In the genomic region with DNA sequence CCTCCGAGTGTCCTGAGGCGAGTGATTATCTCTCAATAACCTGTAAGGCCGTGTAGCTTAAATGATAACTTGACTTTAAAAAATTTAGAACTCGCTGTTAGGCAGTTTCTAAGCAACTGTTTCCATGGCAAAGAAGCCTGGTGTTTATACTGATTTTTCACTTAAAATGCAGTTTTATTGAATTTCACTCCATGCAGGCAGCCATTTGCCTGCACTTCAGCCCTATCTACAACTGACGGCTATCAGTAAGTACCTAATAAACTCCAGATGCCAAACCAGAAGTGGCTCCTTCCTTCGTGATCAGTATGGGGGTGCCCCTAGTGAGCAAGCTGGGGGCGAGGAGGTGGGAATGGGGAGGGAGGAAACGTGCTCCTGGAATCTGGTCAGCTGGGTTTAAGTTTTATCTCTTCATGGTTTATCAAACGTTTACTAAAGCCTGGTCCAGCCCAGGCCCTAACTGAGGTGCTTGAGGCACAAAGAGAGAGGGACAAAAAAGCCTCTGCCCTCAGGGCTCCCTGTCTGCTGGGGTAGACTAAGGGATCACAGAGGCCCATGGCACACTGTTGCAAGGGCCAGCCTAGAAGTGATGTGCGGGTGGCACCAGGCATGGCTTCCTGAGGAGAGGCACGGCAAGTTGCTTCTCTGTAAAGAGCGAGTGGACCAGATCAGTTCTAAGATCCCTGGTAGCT, we compare ENCODE assay signal across 1 cellular context.
TF ChIP-seq lines count a peak whose summit lies in the region.

No MANE protein-coding gene starts in this region.

TF ChIP-seq in SK-N-SH, 30 proteins besides CTCF, POLR2A, EP300 and RAD21 (continued from another document):
- peak; percentile 98 for TF ChIP-seq GATA2 (CRISPR knock-in tag; IDR thresholded peaks at IDR 0.05)
